Comparison of ENCODE assay signal across 8 cellular contexts in genomic region chr6:71510057-71510713, GRCh38.
DNase-seq lines count a peak whose midpoint lies in the region; ATAC-seq and TF ChIP-seq lines count a peak whose summit lies in the region.

No MANE protein-coding gene starts in this region.

- ATAC-seq in GM18868 (IDR thresholded peaks at IDR 0.05; ENCODE audit: unreplicated experiment) (peak; percentile 90), HG03108 (IDR thresholded peaks at IDR 0.05; ENCODE audit: unreplicated experiment) (peak; percentile 92), HG03025 (IDR thresholded peaks at IDR 0.05; ENCODE audit: low FRiP score, unreplicated experiment) (no peak)

- no peak overlapping the region for H3K27ac ChIP-seq in ovary
- no peak overlapping the region for H3K27ac ChIP-seq in effector memory CD4-positive, alpha-beta T cell (ENCODE audit: insufficient read depth, low read length, poor library complexity, severe bottlenecking)

- H3K36me3 ChIP-seq in ovary = no peaks in the 10 kb centered on the region
- no peaks in the 10 kb centered on the region for H3K36me3 ChIP-seq in effector memory CD4-positive, alpha-beta T cell (ENCODE audit: control insufficient read depth, insufficient read depth, low read length)

- TF ChIP-seq CTCF in foreskin fibroblast (IDR thresholded peaks at IDR 0.05; ENCODE audit: low read depth, low read length) = peak; percentile 68
- TF ChIP-seq CTCF in ovary (IDR thresholded peaks at IDR 0.05) = peak in 1 of 3 donors; percentile 22

- TF ChIP-seq EP300 in ovary (IDR thresholded peaks at IDR 0.05) = no peak

- TF ChIP-seq POLR2A in ovary (IDR thresholded peaks at IDR 0.05) = no peak

- H3K27me3 ChIP-seq in ovary = no peaks in the 10 kb centered on the region
- no peaks in the 10 kb centered on the region for H3K27me3 ChIP-seq in effector memory CD4-positive, alpha-beta T cell (replicated peaks; ENCODE audit: control insufficient read depth, insufficient read depth, low read length, poor library complexity, severe bottlenecking)

- intact Hi-C loops in ovary (cut with DNase I) = loop anchor here in 1 of 4 donors (10.0 kb wide), 1 partner anchor 125 kb away; no protein-coding TSS in a partner anchor

- H3K4me3 ChIP-seq in foreskin fibroblast (ENCODE audit: low read depth in 1 of 2, low read length in 2 of 2) (no peak overlapping the region), ovary (no peak overlapping the region)
- no peak overlapping the region for H3K4me3 ChIP-seq in effector memory CD4-positive, alpha-beta T cell (ENCODE audit: insufficient read depth, low read depth, low read length, poor library complexity, severe bottlenecking)

- no peaks in the 10 kb centered on the region for H3K4me1 ChIP-seq in ovary (ENCODE audit: insufficient read depth)
- no peaks in the 10 kb centered on the region for H3K4me1 ChIP-seq in effector memory CD4-positive, alpha-beta T cell (ENCODE audit: control insufficient read depth, insufficient read depth, low read length, poor library complexity, severe bottlenecking)

- H3K9me3 ChIP-seq in ovary = no peaks in the 10 kb centered on the region
- no peaks in the 10 kb centered on the region for H3K9me3 ChIP-seq in effector memory CD4-positive, alpha-beta T cell (ENCODE audit: control insufficient read depth, low read length)

- 53 to 67% (median 66%) methylated on average over 5 of the region's 5 CpGs for WGBS in ovary, 3 donors

- peak; percentile 69 for DNase-seq in Ammon's horn (ENCODE audit: low spot score)
- peak; percentile 10 for DNase-seq in SK-N-DZ (ENCODE audit: low spot score)
- DNase-seq in foreskin fibroblast = peak; percentile 75 to 85
- DNase-seq in ovary = peak in 4 of 5 donors; percentile 17 to 47 (median 23)
- no peak for DNase-seq in effector memory CD4-positive, alpha-beta T cell

Comparison
In these comparisons a context has a peak if more than half of its experiments do, and no peak if none do; other contexts are left out.
1. DNase-seq: peak in Ammon's horn (single experiment), SK-N-DZ (single experiment), foreskin fibroblast (2 of 2) and ovary (4 of 5); none in effector memory CD4-positive, alpha-beta T cell (0 of 3).